ENCODE assay signal across 13 cellular contexts in the genomic region with DNA sequence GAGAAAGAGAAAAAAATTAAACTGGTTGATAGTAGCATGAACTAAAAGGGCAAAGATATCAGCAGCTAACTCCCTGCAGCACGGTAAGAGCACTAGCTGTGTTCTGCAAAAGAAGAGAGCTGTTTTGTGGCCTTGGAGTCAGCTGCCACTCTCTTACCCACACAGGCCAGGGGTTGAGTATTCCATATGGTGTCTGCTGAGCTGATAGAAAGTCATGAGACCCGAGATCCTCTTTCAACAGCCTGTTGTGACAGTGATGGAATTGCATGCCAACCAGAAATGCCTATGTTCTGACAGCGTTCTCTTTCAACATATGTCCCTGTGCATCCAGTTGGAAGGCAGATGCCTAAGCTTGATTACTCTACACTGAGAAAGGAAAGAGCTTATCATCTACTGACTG. TPM values are rescaled to one million over a fixed set of nuclear protein-coding genes. Genes with fewer than 3 reads are reported as not detected.
DNase-seq lines count a peak whose midpoint lies in the region; ATAC-seq, FAIRE-seq and TF ChIP-seq lines count a peak whose summit lies in the region.
"Had no signal": no experiment of that assay in that cellular context is flagged by ENCODE, and none has a peak within 500 bp of the region (broad histone marks: within the 10 kb centered on the region; RNA-seq: fewer than 3 reads in every experiment).

No MANE protein-coding gene starts in this region.

- peak; percentile 61 for ATAC-seq in left ventricle myocardium superior

- DNase-seq in MCF 10A (ENCODE audit: unreplicated experiment) (peak; percentile 95), breast epithelium (ENCODE audit: low spot score in 2 of 2) (no peak), astrocyte (ENCODE audit: low read depth) (peak; percentile 81), left ventricle myocardium superior (no peak), NOMO-1 treated with DMSO at 0.1 percent for 48 hours (lab: John Stamatoyannopoulos, UW; ENCODE audit: unreplicated experiment) (no peak), AML-193 (lab: John Stamatoyannopoulos, UW) (no peak), vagina (ENCODE audit: extremely low spot score in 2 of 2) (no peak), Peyer's patch (no peak)
- DNase-seq: NCI-H1092 treated with DMSO at 0.1 percent for 48 hours; stimulated activated naive CD4-positive, alpha-beta T cell had no signal

- no peak overlapping the region for H2AFZ ChIP-seq in astrocyte (ENCODE audit: low read depth, low read length)

- H3K4me1 Mint-ChIP-seq in MCF 10A (ENCODE audit: insufficient read depth, unreplicated experiment) (peaks cover 33% of the 10 kb centered on the region), astrocyte (ENCODE audit: low read depth, unreplicated experiment) (peaks cover 31% of the 10 kb centered on the region)

- no peaks in the 10 kb centered on the region for H3K9me3 Mint-ChIP-seq in MCF 10A (ENCODE audit: unreplicated experiment)
- no peaks in the 10 kb centered on the region for H3K9me3 Mint-ChIP-seq in astrocyte (ENCODE audit: unreplicated experiment)

- POLR2A ChIA-PET in MCF 10A (lab: Yijun Ruan, JAX), result interaction anchor here (0.6 to 5.3 kb wide), 16 partner anchors 9 to 87 kb away, joined by 3 to 64 read pairs (median 7); partner anchors contain the start of gene TMTC1

- H3K4me3 Mint-ChIP-seq in MCF 10A (ENCODE audit: unreplicated experiment), result peak overlapping the region; percentile 62
- H3K4me3 Mint-ChIP-seq in astrocyte (ENCODE audit: unreplicated experiment), result no peak overlapping the region

- intact Hi-C loops in MCF 10A (cut with micrococcal nuclease) (loop anchor here (1.0 kb wide), 2 partner anchors 30 to 38 kb away; no protein-coding TSS in a partner anchor), breast epithelium (cut with DNase I; ENCODE audit: low total_unique reads) (no loop called here), left ventricle myocardium superior (cut with micrococcal nuclease) (no loop called here), vagina (cut with DNase I) (no loop called here)

- H3K79me2 ChIP-seq in astrocyte (ENCODE audit: insufficient read depth, low read length), result no peaks in the 10 kb centered on the region

- no peaks in the 10 kb centered on the region for H4K20me1 ChIP-seq in astrocyte (ENCODE audit: insufficient read depth, low read length)

- no peak overlapping the region for H3K9ac ChIP-seq in astrocyte (ENCODE audit: low read length)

- peak overlapping the region; percentile 11 for H3K4me2 ChIP-seq in astrocyte (ENCODE audit: low read length)

- TF ChIP-seq POLR2A in breast epithelium (IDR thresholded peaks at IDR 0.05) (no peak), vagina (IDR thresholded peaks at IDR 0.05) (no peak), Peyer's patch (IDR thresholded peaks at IDR 0.05) (no peak)

- H3K27me3 Mint-ChIP-seq in MCF 10A (ENCODE audit: insufficient read depth, unreplicated experiment) (no peaks in the 10 kb centered on the region), astrocyte (ENCODE audit: low read depth, unreplicated experiment) (no peaks in the 10 kb centered on the region)

- H3K4me3 ChIP-seq in breast epithelium, result no peak overlapping the region
- no peak overlapping the region for H3K4me3 ChIP-seq in astrocyte (ENCODE audit: insufficient read depth, low read depth, low read length)
- no peak overlapping the region for H3K4me3 ChIP-seq in vagina
- no peak overlapping the region for H3K4me3 ChIP-seq in Peyer's patch
- H3K4me3 ChIP-seq: SJSA1, skin epidermis had no signal

- H3K4me1 ChIP-seq in breast epithelium, result no peaks in the 10 kb centered on the region
- H3K4me1 ChIP-seq in astrocyte (ENCODE audit: insufficient read depth, low read length), result peaks cover 13% of the 10 kb centered on the region
- H3K4me1 ChIP-seq in vagina, result peaks cover 11% of the 10 kb centered on the region
- no peaks in the 10 kb centered on the region for H3K4me1 ChIP-seq in Peyer's patch

- no peaks in the 10 kb centered on the region for H3K36me3 ChIP-seq in breast epithelium
- H3K36me3 ChIP-seq in astrocyte (ENCODE audit: insufficient read depth, low read length), result no peaks in the 10 kb centered on the region
- H3K36me3 ChIP-seq in vagina, result no peaks in the 10 kb centered on the region
- no peaks in the 10 kb centered on the region for H3K36me3 ChIP-seq in Peyer's patch
- H3K36me3 ChIP-seq: SJSA1 had no signal

- H3K36me3 Mint-ChIP-seq in MCF 10A (ENCODE audit: insufficient read depth, unreplicated experiment) (peaks cover 71% of the 10 kb centered on the region), astrocyte (ENCODE audit: low read depth, unreplicated experiment) (no peaks in the 10 kb centered on the region)

- H3K27ac Mint-ChIP-seq in MCF 10A (ENCODE audit: low read depth, unreplicated experiment) (peak overlapping the region; percentile 97), astrocyte (ENCODE audit: unreplicated experiment) (peak overlapping the region; percentile 83)

- TF ChIP-seq CTCF in MCF 10A (IDR thresholded peaks at IDR 0.05; ENCODE audit: unreplicated experiment) (no peak), breast epithelium (IDR thresholded peaks at IDR 0.05) (no peak), astrocyte (IDR thresholded peaks at IDR 0.05; ENCODE audit: insufficient read depth, low read depth, low read length) (no peak), vagina (IDR thresholded peaks at IDR 0.05) (no peak), Peyer's patch (IDR thresholded peaks at IDR 0.05) (no peak)

- H3K27ac ChIP-seq in breast epithelium (peak overlapping the region in 1 of 2 donors; percentile 48), astrocyte (ENCODE audit: low read depth, low read length) (no peak overlapping the region), vagina (no peak overlapping the region), Peyer's patch (no peak overlapping the region)
- H3K27ac ChIP-seq: SJSA1 had no signal

- H3K9me3 ChIP-seq in breast epithelium (no peaks in the 10 kb centered on the region), astrocyte (ENCODE audit: insufficient read depth, low read depth, low read length) (no peaks in the 10 kb centered on the region), vagina (no peaks in the 10 kb centered on the region), Peyer's patch (no peaks in the 10 kb centered on the region)
- H3K9me3 ChIP-seq: SJSA1 had no signal

- FAIRE-seq in astrocyte (lab: Jason Lieb, UNC), result no peak
- FAIRE-seq: islet of Langerhans had no signal

- BruUV-seq in MCF 10A (replicated peaks; lab: Mats Ljungman, UMichigan), result no TSS peak

- CTCF ChIA-PET in MCF 10A (lab: Yijun Ruan, JAX), result interaction anchor here (0.6 to 1.6 kb wide), 3 partner anchors 9 to 34 kb away, joined by 3 read pairs; no protein-coding TSS in a partner anchor

- H3K27me3 ChIP-seq in breast epithelium (no peaks in the 10 kb centered on the region), astrocyte (ENCODE audit: insufficient read depth, low read length) (no peaks in the 10 kb centered on the region), vagina (no peaks in the 10 kb centered on the region), Peyer's patch (no peaks in the 10 kb centered on the region)
- H3K27me3 ChIP-seq: SJSA1 had no signal

RNA-seq across cellular contexts. Expression of gene TMTC1, which starts 39.9 kb away (rescaled TPM):
- 100 and 109 TPM in 2 replicates for total RNA-seq in MCF 10A (2022)
- total RNA-seq in breast epithelium, result 10 to 100 TPM; 49.9 to 87.2 (median 71.8) TPM
- 4.7 and 5.0 TPM in 2 replicates for total RNA-seq in astrocyte
- total RNA-seq in left ventricle myocardium superior, result 37.1 TPM
- total RNA-seq in vagina, result 63.8 TPM
- total RNA-seq in Peyer's patch, result 10 to 100 TPM in 3 of 4 donors, 1 to 10 TPM in 1; 7.4 to 25.6 (median 15.4) TPM

Comparison
In these comparisons a context has a peak if more than half of its experiments do, and no peak if none do; other contexts are left out.
1. DNase-seq: peak in MCF 10A (single experiment) and astrocyte (single experiment); none in breast epithelium (0 of 2), left ventricle myocardium superior (single experiment), NOMO-1 treated with DMSO at 0.1 percent for 48 hours (single experiment), AML-193 (0 of 2), vagina (0 of 2) and Peyer's patch (0 of 3).